In the genomic region with DNA sequence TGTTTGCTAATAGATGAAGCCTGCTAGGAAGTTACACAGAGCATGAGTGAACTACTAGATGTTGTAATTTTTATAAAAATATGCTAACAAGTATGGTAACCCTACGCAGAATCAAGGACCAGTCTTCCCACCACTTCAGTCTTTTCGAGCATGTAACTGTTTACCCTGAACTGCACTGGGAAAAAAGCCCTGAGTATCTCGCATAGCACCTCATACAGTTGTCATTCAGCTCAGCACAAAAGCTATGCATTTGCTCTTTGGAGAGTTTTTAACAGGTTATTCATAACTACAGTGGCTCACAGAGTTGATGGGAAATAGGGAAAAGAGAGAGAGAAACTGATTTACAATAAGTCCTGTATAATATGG, we compare ENCODE assay signal across 2 cellular contexts.
TF ChIP-seq lines count a peak whose summit lies in the region.

No MANE protein-coding gene starts in this region.

TF ChIP-seq in liver, 16 proteins besides CTCF, POLR2A, EP300 and RAD21 (continued from another document):
- no peak for TF ChIP-seq GABPA (IDR thresholded peaks at IDR 0.05 in 1 of 2, conservative IDR thresholded peaks at IDR 0.05 in 1 of 2)
- TF ChIP-seq FOXA1 (IDR thresholded peaks at IDR 0.05): no peak
- TF ChIP-seq RXRA (IDR thresholded peaks at IDR 0.05): no peak
- TF ChIP-seq HNF4A (conservative IDR thresholded peaks at IDR 0.05): no peak
- TF ChIP-seq EGR1 (IDR thresholded peaks at IDR 0.05; ENCODE audit: low read depth in 2 of 2): no peak
- TF ChIP-seq JUND (IDR thresholded peaks at IDR 0.05): no peak
- TF ChIP-seq, protein P1, sequence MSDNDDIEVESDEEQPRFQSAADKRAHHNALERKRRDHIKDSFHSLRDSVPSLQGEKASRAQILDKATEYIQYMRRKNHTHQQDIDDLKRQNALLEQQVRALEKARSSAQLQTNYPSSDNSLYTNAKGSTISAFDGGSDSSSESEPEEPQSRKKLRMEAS (IDR thresholded peaks at IDR 0.05): no peak
- no peak for TF ChIP-seq HNF4G (IDR thresholded peaks at IDR 0.05)
- no peak for TF ChIP-seq SP1 (IDR thresholded peaks at IDR 0.05)
- TF ChIP-seq, protein P2, sequence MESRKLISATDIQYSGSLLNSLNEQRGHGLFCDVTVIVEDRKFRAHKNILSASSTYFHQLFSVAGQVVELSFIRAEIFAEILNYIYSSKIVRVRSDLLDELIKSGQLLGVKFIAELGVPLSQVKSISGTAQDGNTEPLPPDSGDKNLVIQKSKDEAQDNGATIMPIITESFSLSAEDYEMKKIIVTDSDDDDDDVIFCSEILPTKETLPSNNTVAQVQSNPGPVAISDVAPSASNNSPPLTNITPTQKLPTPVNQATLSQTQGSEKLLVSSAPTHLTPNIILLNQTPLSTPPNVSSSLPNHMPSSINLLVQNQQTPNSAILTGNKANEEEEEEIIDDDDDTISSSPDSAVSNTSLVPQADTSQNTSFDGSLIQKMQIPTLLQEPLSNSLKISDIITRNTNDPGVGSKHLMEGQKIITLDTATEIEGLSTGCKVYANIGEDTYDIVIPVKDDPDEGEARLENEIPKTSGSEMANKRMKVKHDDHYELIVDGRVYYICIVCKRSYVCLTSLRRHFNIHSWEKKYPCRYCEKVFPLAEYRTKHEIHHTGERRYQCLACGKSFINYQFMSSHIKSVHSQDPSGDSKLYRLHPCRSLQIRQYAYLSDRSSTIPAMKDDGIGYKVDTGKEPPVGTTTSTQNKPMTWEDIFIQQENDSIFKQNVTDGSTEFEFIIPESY (IDR thresholded peaks at IDR 0.05): no peak
- TF ChIP-seq, protein P3, sequence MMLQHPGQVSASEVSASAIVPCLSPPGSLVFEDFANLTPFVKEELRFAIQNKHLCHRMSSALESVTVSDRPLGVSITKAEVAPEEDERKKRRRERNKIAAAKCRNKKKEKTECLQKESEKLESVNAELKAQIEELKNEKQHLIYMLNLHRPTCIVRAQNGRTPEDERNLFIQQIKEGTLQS (IDR thresholded peaks at IDR 0.05): no peak

TF ChIP-seq in neural cell, 6 proteins besides CTCF, POLR2A, EP300 and RAD21 (continued from another document):
- TF ChIP-seq, protein P4, sequence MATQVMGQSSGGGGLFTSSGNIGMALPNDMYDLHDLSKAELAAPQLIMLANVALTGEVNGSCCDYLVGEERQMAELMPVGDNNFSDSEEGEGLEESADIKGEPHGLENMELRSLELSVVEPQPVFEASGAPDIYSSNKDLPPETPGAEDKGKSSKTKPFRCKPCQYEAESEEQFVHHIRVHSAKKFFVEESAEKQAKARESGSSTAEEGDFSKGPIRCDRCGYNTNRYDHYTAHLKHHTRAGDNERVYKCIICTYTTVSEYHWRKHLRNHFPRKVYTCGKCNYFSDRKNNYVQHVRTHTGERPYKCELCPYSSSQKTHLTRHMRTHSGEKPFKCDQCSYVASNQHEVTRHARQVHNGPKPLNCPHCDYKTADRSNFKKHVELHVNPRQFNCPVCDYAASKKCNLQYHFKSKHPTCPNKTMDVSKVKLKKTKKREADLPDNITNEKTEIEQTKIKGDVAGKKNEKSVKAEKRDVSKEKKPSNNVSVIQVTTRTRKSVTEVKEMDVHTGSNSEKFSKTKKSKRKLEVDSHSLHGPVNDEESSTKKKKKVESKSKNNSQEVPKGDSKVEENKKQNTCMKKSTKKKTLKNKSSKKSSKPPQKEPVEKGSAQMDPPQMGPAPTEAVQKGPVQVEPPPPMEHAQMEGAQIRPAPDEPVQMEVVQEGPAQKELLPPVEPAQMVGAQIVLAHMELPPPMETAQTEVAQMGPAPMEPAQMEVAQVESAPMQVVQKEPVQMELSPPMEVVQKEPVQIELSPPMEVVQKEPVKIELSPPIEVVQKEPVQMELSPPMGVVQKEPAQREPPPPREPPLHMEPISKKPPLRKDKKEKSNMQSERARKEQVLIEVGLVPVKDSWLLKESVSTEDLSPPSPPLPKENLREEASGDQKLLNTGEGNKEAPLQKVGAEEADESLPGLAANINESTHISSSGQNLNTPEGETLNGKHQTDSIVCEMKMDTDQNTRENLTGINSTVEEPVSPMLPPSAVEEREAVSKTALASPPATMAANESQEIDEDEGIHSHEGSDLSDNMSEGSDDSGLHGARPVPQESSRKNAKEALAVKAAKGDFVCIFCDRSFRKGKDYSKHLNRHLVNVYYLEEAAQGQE (IDR thresholded peaks at IDR 0.05; ENCODE audit: borderline replicate concordance): no peak
- TF ChIP-seq TAF1 (IDR thresholded peaks at IDR 0.05; ENCODE audit: low read depth) (no peak), MXI1 (conservative IDR thresholded peaks at IDR 0.05; ENCODE audit: poor library complexity, severe bottlenecking) (no peak)
